8 cellular contexts compared by ENCODE assay signal in genomic region chr1:7042322-7043231, GRCh38.
DNase-seq lines count a peak whose midpoint lies in the region; ATAC-seq and TF ChIP-seq lines count a peak whose summit lies in the region.

No MANE protein-coding gene starts in this region.

- H3K27ac Mint-ChIP-seq in nephron progenitor cell = no peak overlapping the region
- no peak overlapping the region for H3K27ac Mint-ChIP-seq in effector memory CD8-positive, alpha-beta T cell

- H3K9me3 Mint-ChIP-seq in nephron progenitor cell = no peaks in the 10 kb centered on the region
- H3K9me3 Mint-ChIP-seq in effector memory CD8-positive, alpha-beta T cell = peaks cover 0 to 3% of the 10 kb centered on the region in 2 donors

- intact Hi-C loops in ovary (cut with DNase I) = loop anchor here in 1 of 4 donors (10.0 kb wide), 1 partner anchor 602 kb away; no protein-coding TSS in a partner anchor

- in situ Hi-C loops in GM13977 (cut with MboI; ENCODE audit: low pct_unique_long_range_greater_than_20kb, low sequenced_read_pairs, unreplicated experiment) = no loop called here

- H3K27me3 Mint-ChIP-seq in nephron progenitor cell (ENCODE audit: low read depth, poor library complexity) = peaks cover 12% of the 10 kb centered on the region
- H3K27me3 Mint-ChIP-seq in effector memory CD8-positive, alpha-beta T cell = peaks cover 26 to 65% of the 10 kb centered on the region in 2 donors

- no peak overlapping the region for H3K27ac ChIP-seq in ovary

- H3K4me3 Mint-ChIP-seq in nephron progenitor cell = no peak overlapping the region
- no peak overlapping the region for H3K4me3 Mint-ChIP-seq in effector memory CD8-positive, alpha-beta T cell

- H3K27me3 ChIP-seq in ovary = no peaks in the 10 kb centered on the region

- TF ChIP-seq CTCF in GM13977 (IDR thresholded peaks at IDR 0.05; ENCODE audit: extremely low read depth, insufficient read depth, missing control alignments) = peak; percentile 65
- peak; percentile 69 for TF ChIP-seq CTCF in choroid plexus epithelial cell (conservative IDR thresholded peaks at IDR 0.05; ENCODE audit: low read depth, low read length)
- peak; percentile 59 for TF ChIP-seq CTCF in nephron progenitor cell (IDR thresholded peaks at IDR 0.05)
- peak in 1 of 3 donors; percentile 14 for TF ChIP-seq CTCF in ovary (IDR thresholded peaks at IDR 0.05)

- no peak for TF ChIP-seq EP300 in ovary (IDR thresholded peaks at IDR 0.05)

- H3K4me1 Mint-ChIP-seq in nephron progenitor cell = peaks cover 9% of the 10 kb centered on the region
- no peaks in the 10 kb centered on the region for H3K4me1 Mint-ChIP-seq in effector memory CD8-positive, alpha-beta T cell (ENCODE audit: low read depth in 2 of 2)

- WGBS in ovary, 3 donors = 53 to 63% (median 56%) methylated on average over 16 to 18 of the region's 18 CpGs

- H3K36me3 ChIP-seq in ovary = no peaks in the 10 kb centered on the region

- no peaks in the 10 kb centered on the region for H3K9me3 ChIP-seq in ovary

- DNase-seq in AG20443 (ENCODE audit: low spot score) = peak; percentile 50
- peak; percentile 77 for DNase-seq in GM13977 (ENCODE audit: low spot score)
- DNase-seq in NCI-H460 (ENCODE audit: extremely low read depth, low read depth) = peak; percentile 9
- peak; percentile 66 for DNase-seq in choroid plexus epithelial cell (ENCODE audit: low read depth)
- DNase-seq in nephron progenitor cell = no peak
- no peak for DNase-seq in ovary
- DNase-seq in effector memory CD8-positive, alpha-beta T cell = no peak

- no peaks in the 10 kb centered on the region for H3K4me1 ChIP-seq in ovary (ENCODE audit: insufficient read depth)

- H3K36me3 Mint-ChIP-seq in nephron progenitor cell (ENCODE audit: low read depth) = no peaks in the 10 kb centered on the region
- no peaks in the 10 kb centered on the region for H3K36me3 Mint-ChIP-seq in effector memory CD8-positive, alpha-beta T cell (ENCODE audit: insufficient read depth)

- TF ChIP-seq POLR2A in ovary (IDR thresholded peaks at IDR 0.05) = no peak

- no peak overlapping the region for H3K4me3 ChIP-seq in choroid plexus epithelial cell (ENCODE audit: low read depth, low read length)
- H3K4me3 ChIP-seq in ovary = no peak overlapping the region

- no peak for ATAC-seq in GM18861 (IDR thresholded peaks at IDR 0.05; ENCODE audit: unreplicated experiment)
- ATAC-seq in effector memory CD8-positive, alpha-beta T cell (replicated peaks) = no peak

Comparison
In these comparisons a context has a peak if more than half of its experiments do, and no peak if none do; other contexts are left out.
1. DNase-seq: peak in AG20443 (single experiment), GM13977 (single experiment), NCI-H460 (single experiment) and choroid plexus epithelial cell (single experiment); none in nephron progenitor cell (single experiment), ovary (0 of 5) and effector memory CD8-positive, alpha-beta T cell (0 of 3).